Comparison of ENCODE assay signal across 8 cellular contexts in genomic region chr4:674172-675035, GRCh38. TPM values are rescaled to one million over a fixed set of nuclear protein-coding genes. Genes with fewer than 3 reads are reported as not detected.
DNase-seq lines count a peak whose midpoint lies in the region; ATAC-seq and TF ChIP-seq lines count a peak whose summit lies in the region.

Gene ATP5ME (minus strand): TSS chr4:674276. CDS start chr4:674247, 29 bp downstream.
Gene MYL5 (plus strand): TSS chr4:674542. CDS start chr4:678027, 3,485 bp downstream.

- H3K4me1 ChIP-seq in right lobe of liver, result peaks cover 0 to 16% (median 2%) of the 10 kb centered on the region in 4 donors

- no peaks in the 10 kb centered on the region for H3K27me3 ChIP-seq in CD4-positive, alpha-beta T cell (ENCODE audit: control insufficient read depth, insufficient read depth, low read length)
- H3K27me3 ChIP-seq in right lobe of liver, result no peaks in the 10 kb centered on the region

- H3K4me3 Mint-ChIP-seq in CD4-positive, alpha-beta T cell, result peak within 1 kb of the TSS; percentile 96

- peaks cover 4% of the 10 kb centered on the region for H3K4me1 Mint-ChIP-seq in CD4-positive, alpha-beta T cell (ENCODE audit: low read depth)

- POLR2A ChIA-PET in CD4-positive, alpha-beta T cell (lab: Charles Lee), result interaction anchor here (0.5 to 4.7 kb wide), 14 partner anchors 10 to 1038 kb away, joined by 3 to 64 read pairs (median 4); partner anchors contain the start of genes CTBP1, GAK, IDUA and SLBP

- H3K4me3 ChIP-seq in right lobe of liver, result peak within 1 kb of the TSS; percentile 89 to 98 (median 95)

- H3K9me3 Mint-ChIP-seq in CD4-positive, alpha-beta T cell, result no peaks in the 10 kb centered on the region

- 0% methylated on average over 5 of the region's 84 CpGs for WGBS in right lobe of liver (ENCODE audit: insufficient coverage, low coverage, low lambda C conversion rate, missing lambda C conversion rate)

- H3K36me3 ChIP-seq in right lobe of liver, result peaks cover 0 to 16% (median 7%) of the 10 kb centered on the region in 4 donors

- peaks cover 34% of the 10 kb centered on the region for H3K36me3 Mint-ChIP-seq in CD4-positive, alpha-beta T cell (ENCODE audit: low read depth)

- CTCF ChIA-PET in CD4-positive, alpha-beta T cell (lab: Charles Lee), result interaction anchor here (1.0 to 1.6 kb wide), 5 partner anchors 8 to 432 kb away, joined by 3 to 6 read pairs (median 4); no protein-coding TSS in a partner anchor

- H3K27ac ChIP-seq in CD4-positive, alpha-beta T cell (ENCODE audit: low read depth, low read length), result peak within 1 kb of the TSS; percentile 98
- H3K27ac ChIP-seq in right lobe of liver, result peak within 1 kb of the TSS; percentile 83 to 97 (median 92)

- H3K9me3 ChIP-seq in CD4-positive, alpha-beta T cell (ENCODE audit: control insufficient read depth, low read length), result no peaks in the 10 kb centered on the region
- H3K9me3 ChIP-seq in right lobe of liver, result no peaks in the 10 kb centered on the region

- peak within 1 kb of the TSS; percentile 87 for H3K27ac Mint-ChIP-seq in CD4-positive, alpha-beta T cell

- peak; percentile 90 for TF ChIP-seq CTCF in CD4-positive, alpha-beta T cell (IDR thresholded peaks at IDR 0.05)
- TF ChIP-seq CTCF in right lobe of liver (IDR thresholded peaks at IDR 0.05), result peak; percentile 93 to 98 (median 96)

- H3K27me3 Mint-ChIP-seq in CD4-positive, alpha-beta T cell, result no peaks in the 10 kb centered on the region

- intact Hi-C loops in CD4-positive, alpha-beta T cell (cut with DNase I, micrococcal nuclease), result loop anchor here (1.0 to 10.0 kb wide), 9 partner anchors 30 to 1330 kb away; partner anchors contain the start of genes PCGF3 (in 2 of the 2), GAK (in 1 of the 2), IDUA (in 1 of the 2) and NELFA (in 1 of the 2)
- intact Hi-C loops in right lobe of liver (cut with DNase I), result no loop called here

- TF ChIP-seq POLR2A in right lobe of liver (IDR thresholded peaks at IDR 0.05), result peak; percentile 85

- peak; percentile 96 to 99 (median 97) for DNase-seq in CD4-positive, alpha-beta T cell
- DNase-seq in NCI-H774 (lab: John Stamatoyannopoulos, UW) (peak; percentile 96), dermis microvascular lymphatic vessel endothelial cell (ENCODE audit: low read depth in 2 of 2) (peak; percentile 91 to 95), right lobe of liver (peak; percentile 97 to 99 (median 98))
- DNase-seq in activated CD4-positive, alpha-beta T cell treated with anti-CD3 and anti-CD28 coated beads, Interleukin-2, amount 50 U/mL, for 48 hours, result peak; percentile 95 to 96
- DNase-seq in stimulated activated CD4-positive, alpha-beta T cell treated with anti-CD3 and anti-CD28 coated beads, Interleukin-4, amount 100 ng/mL, for 4 hours, result peak; percentile 97 to 98

- peak; percentile 91 for ATAC-seq in CD4-positive, alpha-beta T cell (ENCODE audit: poor library complexity)
- ATAC-seq in GM19397 (IDR thresholded peaks at IDR 0.05; ENCODE audit: unreplicated experiment), result peak; percentile 87
- peak; percentile 77 for ATAC-seq in HG03571 (IDR thresholded peaks at IDR 0.05; ENCODE audit: unreplicated experiment)
- peak; percentile 88 to 97 (median 90) for ATAC-seq in right lobe of liver

RNA-seq across cellular contexts. Expression of gene ATP5ME, which starts in this region (rescaled TPM):
- total RNA-seq in CD4-positive, alpha-beta T cell, result 100 to 1,000 TPM; 109 to 126 TPM
- total RNA-seq in dermis microvascular lymphatic vessel endothelial cell, result 141 and 209 TPM in 2 replicates
- total RNA-seq in right lobe of liver, result 100 to 1,000 TPM in 4 of 6 experiments, 10 to 100 TPM in 2; 78.2 to 225 (median 162) TPM

RNA-seq across cellular contexts. Expression of gene MYL5, which starts in this region (rescaled TPM):
- total RNA-seq in CD4-positive, alpha-beta T cell, result 10 to 100 TPM; 25.3 to 29.2 TPM
- total RNA-seq in dermis microvascular lymphatic vessel endothelial cell (11.2 and 16.7 TPM in 2 replicates), right lobe of liver (1 to 10 TPM; 6.9 to 9.2 (median 8.4) TPM)

Comparison
In these comparisons a context has a peak if more than half of its experiments do, and no peak if none do; other contexts are left out.
1. Peak in every context shown above with its lines: DNase-seq, ATAC-seq, H3K4me3 ChIP-seq and H3K27ac ChIP-seq.
2. intact Hi-C loops: an anchor here in CD4-positive, alpha-beta T cell (1.0 to 10.0 kb wide); none called in right lobe of liver.